1 cellular context compared by ENCODE assay signal in the genomic region with DNA sequence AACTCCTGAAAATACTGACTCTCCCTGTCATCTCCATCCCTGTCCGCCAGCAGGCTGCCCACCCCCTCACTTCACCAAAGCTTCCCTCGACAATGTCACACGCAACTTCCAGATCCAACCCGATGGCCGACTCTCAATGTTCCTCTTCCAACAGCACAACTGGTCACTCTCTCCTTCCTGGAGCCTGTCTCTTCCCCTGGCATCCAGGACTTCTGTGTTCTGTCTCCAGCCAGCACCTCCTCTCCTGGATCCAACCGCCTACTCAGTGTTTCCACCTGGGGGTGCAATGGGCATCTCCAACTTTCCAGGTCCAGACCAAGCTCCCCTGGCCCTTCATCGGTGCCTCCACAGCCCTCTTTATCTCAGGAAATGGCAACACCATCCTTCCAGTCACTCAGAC.
TF ChIP-seq lines count a peak whose summit lies in the region.

No MANE protein-coding gene starts in this region.

TF ChIP-seq in GM23338, 12 proteins besides CTCF, POLR2A, EP300 and RAD21 (continued from another document):
- TF ChIP-seq EZH2 (IDR thresholded peaks at IDR 0.05; ENCODE audit: low read depth, unreplicated experiment) (no peak), POLR2AphosphoS5 (IDR thresholded peaks at IDR 0.05; ENCODE audit: low read depth) (no peak)
